ENCODE assay signal across 8 cellular contexts in genomic region chr5:88660326-88660946, GRCh38.
A peak's percentile ranks its signal among the peaks of the same experiment; 100 is the strongest.
DNase-seq lines count a peak whose midpoint lies in the region; ATAC-seq and TF ChIP-seq lines count a peak whose summit lies in the region.

No MANE protein-coding gene starts in this region.

- ATAC-seq in GM18909 (IDR thresholded peaks at IDR 0.05; ENCODE audit: poor library complexity, unreplicated experiment) (peak; percentile 36), HG03108 (IDR thresholded peaks at IDR 0.05; ENCODE audit: unreplicated experiment) (peak; percentile 27)

- peaks cover 17 to 98% (median 43%) of the 10 kb centered on the region in 4 donors for H3K27me3 ChIP-seq in esophagus squamous epithelium

- intact Hi-C loops in esophagus squamous epithelium (cut with DNase I), result no loop called here

- TF ChIP-seq CTCF in RWPE1 (conservative IDR thresholded peaks at IDR 0.05; ENCODE audit: low read depth) (no peak), esophagus squamous epithelium (IDR thresholded peaks at IDR 0.05) (no peak), retinal pigment epithelial cell (conservative IDR thresholded peaks at IDR 0.05; ENCODE audit: low read depth, low read length) (no peak), GM10266 (IDR thresholded peaks at IDR 0.05; ENCODE audit: control insufficient read depth, insufficient read depth, low read depth, missing control alignments) (no peak)

- 4 to 8% methylated on average over 15 to 34 of the region's 41 CpGs for WGBS in esophagus squamous epithelium, 2 donors

- H3K4me1 ChIP-seq in esophagus squamous epithelium, result peaks cover 8 to 22% (median 10%) of the 10 kb centered on the region in 3 donors

- H3K36me3 ChIP-seq in esophagus squamous epithelium, result no peaks in the 10 kb centered on the region

- POLR2A ChIA-PET in RWPE1 (lab: Yijun Ruan, JAX; ENCODE audit: low non-redundant PET), result no interaction called here

- CTCF ChIA-PET in RWPE1 (lab: Yijun Ruan, JAX), result interaction anchor here (0.6 to 1.8 kb wide), 7 partner anchors 11 to 508 kb away, joined by 3 to 6 read pairs (median 4); no protein-coding TSS in a partner anchor

- H3K4me3 ChIP-seq in esophagus squamous epithelium, result peak overlapping the region in 3 of 4 donors; percentile 5 to 62 (median 42)
- H3K4me3 ChIP-seq in retinal pigment epithelial cell (ENCODE audit: low read length), result peak overlapping the region; percentile 52

- H3K27ac ChIP-seq in RWPE1, result no peak overlapping the region
- H3K27ac ChIP-seq in esophagus squamous epithelium, result no peak overlapping the region

- H3K9me3 ChIP-seq in esophagus squamous epithelium, result no peaks in the 10 kb centered on the region

- TF ChIP-seq POLR2A in esophagus squamous epithelium (IDR thresholded peaks at IDR 0.05), result no peak

- DNase-seq in CD1c-positive myeloid dendritic cell (ENCODE audit: extremely low spot score) (peak; percentile 8), RWPE1 (ENCODE audit: low spot score) (peak; percentile 31), esophagus squamous epithelium (lab: John Stamatoyannopoulos, UW) (no peak), retinal pigment epithelial cell (ENCODE audit: low read depth) (peak; percentile 15), GM10266 (ENCODE audit: extremely low spot score) (no peak)
- DNase-seq in stimulated activated CD8-positive, alpha-beta memory T cell treated with anti-CD3 and anti-CD28 coated beads, Interleukin-4, amount 100 ng/mL, for 48 hours, result no peak

Comparison
In these comparisons a context has a peak if more than half of its experiments do, and no peak if none do; other contexts are left out.
1. DNase-seq: peak in CD1c-positive myeloid dendritic cell (single experiment), RWPE1 (single experiment) and retinal pigment epithelial cell (single experiment); none in esophagus squamous epithelium (single experiment), stimulated activated CD8-positive, alpha-beta memory T cell treated with anti-CD3 and anti-CD28 coated beads, Interleukin-4, amount 100 ng/mL, for 48 hours (single experiment) and GM10266 (single experiment).